Comparison of ENCODE assay signal across 24 cellular contexts in genomic region chr21:23921670-23922418, GRCh38.
A peak's percentile ranks its signal among the peaks of the same experiment; 100 is the strongest.
DNase-seq lines count a peak whose midpoint lies in the region; ATAC-seq and TF ChIP-seq lines count a peak whose summit lies in the region.
"Had no signal": no experiment of that assay in that cellular context is flagged by ENCODE, and none has a peak within 500 bp of the region (broad histone marks: within the 10 kb centered on the region; RNA-seq: fewer than 3 reads in every experiment).

No MANE protein-coding gene starts in this region.

- no peaks in the 10 kb centered on the region for H3K27me3 Mint-ChIP-seq in activated T-cell treated with anti-CD3 and anti-CD28 coated beads, Interleukin-2, amount 50 U/mL, for 72 hours (ENCODE audit: low read depth)
- H3K27me3 Mint-ChIP-seq in activated T-helper 17 cell treated with anti-CD3 and anti-CD28 coated beads, Interleukin-2, amount 50 U/mL, for 72 hours: peaks cover 2% of the 10 kb centered on the region
- no peaks in the 10 kb centered on the region for H3K27me3 Mint-ChIP-seq in stimulated activated memory B cell treated with anti-CD40 and anti-IgM and Interleukin-4, amounts not matched to agents 10 μg/mL and 1 μg/mL and 100 μg/mL, for 72 hours
- no peaks in the 10 kb centered on the region for H3K27me3 Mint-ChIP-seq in activated CD4-positive, alpha-beta memory T cell treated with anti-CD3 and anti-CD28 coated beads for 36 hours

- POLR2A ChIA-PET in activated CD4-positive, alpha-beta memory T cell treated with anti-CD3 and anti-CD28 coated beads for 36 hours (lab: Charles Lee): no interaction called here

- peak in 1 of 2 donors; percentile 24 for ATAC-seq in activated T-cell treated with anti-CD3 and anti-CD28 coated beads, Interleukin-2, amount 50 U/mL, for 72 hours (replicated peaks in 1 of 2)
- peak; percentile 53 for ATAC-seq in activated T-helper 17 cell treated with anti-CD3 and anti-CD28 coated beads, Interleukin-2, amount 50 U/mL, for 72 hours (replicated peaks)
- ATAC-seq in stimulated activated memory B cell treated with anti-CD40 and anti-IgM and Interleukin-4, amounts not matched to agents 10 μg/mL and 1 μg/mL and 100 μg/mL, for 72 hours: peak; percentile 76
- ATAC-seq in HG03354 (IDR thresholded peaks at IDR 0.05; ENCODE audit: poor library complexity, severe bottlenecking, unreplicated experiment): no peak
- ATAC-seq: gastroesophageal sphincter, sciatic nerve had no signal

- TF ChIP-seq CTCF in WERI-Rb-1 (IDR thresholded peaks at IDR 0.05; ENCODE audit: low read depth, low read length): no peak

- peaks cover 9% of the 10 kb centered on the region for H3K4me1 Mint-ChIP-seq in activated T-cell treated with anti-CD3 and anti-CD28 coated beads, Interleukin-2, amount 50 U/mL, for 72 hours (ENCODE audit: low read depth)
- no peaks in the 10 kb centered on the region for H3K4me1 Mint-ChIP-seq in activated T-helper 17 cell treated with anti-CD3 and anti-CD28 coated beads, Interleukin-2, amount 50 U/mL, for 72 hours
- peaks cover 15% of the 10 kb centered on the region for H3K4me1 Mint-ChIP-seq in stimulated activated memory B cell treated with anti-CD40 and anti-IgM and Interleukin-4, amounts not matched to agents 10 μg/mL and 1 μg/mL and 100 μg/mL, for 72 hours
- peaks cover 12% of the 10 kb centered on the region for H3K4me1 Mint-ChIP-seq in activated CD4-positive, alpha-beta memory T cell treated with anti-CD3 and anti-CD28 coated beads for 36 hours (ENCODE audit: low read depth)
- H3K4me1 Mint-ChIP-seq: nephron progenitor cell had no signal

- in situ Hi-C loops in KBM-7 (cut with MboI; ENCODE audit: low pct_unique_long_range_greater_than_20kb, low sequenced_read_pairs): no loop called here

- CTCF ChIA-PET in activated CD4-positive, alpha-beta memory T cell treated with anti-CD3 and anti-CD28 coated beads for 36 hours (lab: Charles Lee): no interaction called here

- H3K27me3 ChIP-seq in WERI-Rb-1 (ENCODE audit: insufficient read depth, low read depth, severe bottlenecking): no peaks in the 10 kb centered on the region
- H3K27me3 ChIP-seq: esophagus squamous epithelium, gastroesophageal sphincter, tibial artery had no signal

- H3K9me3 Mint-ChIP-seq in activated T-cell treated with anti-CD3 and anti-CD28 coated beads, Interleukin-2, amount 50 U/mL, for 72 hours: peaks cover 0 to 3% of the 10 kb centered on the region in 2 donors
- no peaks in the 10 kb centered on the region for H3K9me3 Mint-ChIP-seq in activated T-helper 17 cell treated with anti-CD3 and anti-CD28 coated beads, Interleukin-2, amount 50 U/mL, for 72 hours
- H3K9me3 Mint-ChIP-seq in stimulated activated memory B cell treated with anti-CD40 and anti-IgM and Interleukin-4, amounts not matched to agents 10 μg/mL and 1 μg/mL and 100 μg/mL, for 72 hours: no peaks in the 10 kb centered on the region
- no peaks in the 10 kb centered on the region for H3K9me3 Mint-ChIP-seq in activated CD4-positive, alpha-beta memory T cell treated with anti-CD3 and anti-CD28 coated beads for 36 hours

- no peak for DNase-seq in activated T-cell treated with anti-CD3 and anti-CD28 coated beads, Interleukin-2, amount 50 U/mL, for 72 hours
- no peak for DNase-seq in activated T-cell treated with anti-CD3 and anti-CD28 coated beads, Interleukin-2, amount 50 U/mL, for 1 hour
- DNase-seq in KBM-7 (peak; percentile 6), WERI-Rb-1 (no peak)
- DNase-seq in activated CD4-positive, alpha-beta memory T cell treated with anti-CD3 and anti-CD28 coated beads for 36 hours: no peak
- DNase-seq: esophagus squamous epithelium, GDM1, mesenchymal stem cell, NCI-H1048, NCI-H187 treated with DMSO at 0.1 percent for 48 hours, NCI-H2227 treated with DMSO at 0.1 percent for 48 hours, NCI-H774, nephron progenitor cell, PC-9, SHP77 treated with DMSO at 0.1 percent for 48 hours, tibial artery had no signal

- intact Hi-C loops in activated CD4-positive, alpha-beta memory T cell treated with anti-CD3 and anti-CD28 coated beads for 36 hours (cut with micrococcal nuclease): no loop called here

- H3K36me3 Mint-ChIP-seq in activated T-cell treated with anti-CD3 and anti-CD28 coated beads, Interleukin-2, amount 50 U/mL, for 72 hours (ENCODE audit: insufficient read depth in 2 of 2): no peaks in the 10 kb centered on the region
- no peaks in the 10 kb centered on the region for H3K36me3 Mint-ChIP-seq in activated T-helper 17 cell treated with anti-CD3 and anti-CD28 coated beads, Interleukin-2, amount 50 U/mL, for 72 hours (ENCODE audit: low read depth)
- H3K36me3 Mint-ChIP-seq in stimulated activated memory B cell treated with anti-CD40 and anti-IgM and Interleukin-4, amounts not matched to agents 10 μg/mL and 1 μg/mL and 100 μg/mL, for 72 hours: no peaks in the 10 kb centered on the region
- no peaks in the 10 kb centered on the region for H3K36me3 Mint-ChIP-seq in activated CD4-positive, alpha-beta memory T cell treated with anti-CD3 and anti-CD28 coated beads for 36 hours

- no peak overlapping the region for H3K27ac ChIP-seq in WERI-Rb-1
- H3K27ac ChIP-seq: C4-2B, esophagus squamous epithelium, gastroesophageal sphincter, KMS-11, parathyroid adenoma, PC-9, tibial artery had no signal

- no peaks in the 10 kb centered on the region for H3K36me3 ChIP-seq in WERI-Rb-1
- H3K36me3 ChIP-seq: esophagus squamous epithelium, gastroesophageal sphincter, tibial artery had no signal

- H3K4me3 ChIP-seq in WERI-Rb-1 (ENCODE audit: low read depth, low read length): no peak overlapping the region
- H3K4me3 ChIP-seq: esophagus squamous epithelium, gastroesophageal sphincter, PC-9, tibial artery had no signal

- peak overlapping the region; percentile 14 to 52 for H3K4me3 Mint-ChIP-seq in activated T-cell treated with anti-CD3 and anti-CD28 coated beads, Interleukin-2, amount 50 U/mL, for 72 hours
- H3K4me3 Mint-ChIP-seq in activated T-helper 17 cell treated with anti-CD3 and anti-CD28 coated beads, Interleukin-2, amount 50 U/mL, for 72 hours: no peak overlapping the region
- H3K4me3 Mint-ChIP-seq in stimulated activated memory B cell treated with anti-CD40 and anti-IgM and Interleukin-4, amounts not matched to agents 10 μg/mL and 1 μg/mL and 100 μg/mL, for 72 hours: no peak overlapping the region
- no peak overlapping the region for H3K4me3 Mint-ChIP-seq in activated CD4-positive, alpha-beta memory T cell treated with anti-CD3 and anti-CD28 coated beads for 36 hours
- H3K4me3 Mint-ChIP-seq: nephron progenitor cell had no signal

- no peaks in the 10 kb centered on the region for H3K9me3 ChIP-seq in WERI-Rb-1 (ENCODE audit: severe bottlenecking)
- H3K9me3 ChIP-seq: esophagus squamous epithelium, gastroesophageal sphincter, tibial artery had no signal

- no peak overlapping the region for H3K27ac Mint-ChIP-seq in activated T-cell treated with anti-CD3 and anti-CD28 coated beads, Interleukin-2, amount 50 U/mL, for 72 hours
- H3K27ac Mint-ChIP-seq in activated T-helper 17 cell treated with anti-CD3 and anti-CD28 coated beads, Interleukin-2, amount 50 U/mL, for 72 hours: no peak overlapping the region
- H3K27ac Mint-ChIP-seq in stimulated activated memory B cell treated with anti-CD40 and anti-IgM and Interleukin-4, amounts not matched to agents 10 μg/mL and 1 μg/mL and 100 μg/mL, for 72 hours: no peak overlapping the region
- H3K27ac Mint-ChIP-seq in activated CD4-positive, alpha-beta memory T cell treated with anti-CD3 and anti-CD28 coated beads for 36 hours: no peak overlapping the region
- H3K27ac Mint-ChIP-seq: nephron progenitor cell had no signal

Comparison
In these comparisons a context has a peak if more than half of its experiments do, and no peak if none do; other contexts are left out.
1. H3K4me3 Mint-ChIP-seq: peak in activated T-cell treated with anti-CD3 and anti-CD28 coated beads, Interleukin-2, amount 50 U/mL, for 72 hours (2 of 2); none in activated T-helper 17 cell treated with anti-CD3 and anti-CD28 coated beads, Interleukin-2, amount 50 U/mL, for 72 hours (single experiment), stimulated activated memory B cell treated with anti-CD40 and anti-IgM and Interleukin-4, amounts not matched to agents 10 μg/mL and 1 μg/mL and 100 μg/mL, for 72 hours (single experiment) and activated CD4-positive, alpha-beta memory T cell treated with anti-CD3 and anti-CD28 coated beads for 36 hours (single experiment).